ENCODE assay signal across 17 cellular contexts in the genomic region with DNA sequence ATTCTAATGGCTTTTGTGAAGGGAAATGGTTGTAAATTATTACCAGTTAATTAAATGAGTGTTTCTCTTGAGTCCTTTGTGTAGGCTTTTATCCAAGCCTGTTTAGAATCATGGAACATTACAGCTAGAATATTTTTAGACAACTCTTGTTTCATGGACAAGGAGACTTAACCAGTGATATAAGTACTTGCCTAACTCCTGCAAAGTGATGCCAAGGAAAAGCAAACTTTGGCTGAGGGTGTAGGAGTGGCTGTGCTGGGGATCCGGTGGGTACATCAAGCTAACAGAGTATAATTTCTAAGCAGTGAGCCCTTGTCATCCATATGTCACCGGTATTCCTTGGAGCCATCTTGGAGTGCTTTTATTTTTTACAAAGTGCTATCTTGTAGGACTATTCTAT.
DNase-seq lines count a peak whose midpoint lies in the region; ATAC-seq and TF ChIP-seq lines count a peak whose summit lies in the region.
"Had no signal": no experiment of that assay in that cellular context is flagged by ENCODE, and none has a peak within 500 bp of the region (broad histone marks: within the 10 kb centered on the region; RNA-seq: fewer than 3 reads in every experiment).

No MANE protein-coding gene starts in this region.

- no peaks in the 10 kb centered on the region for H3K9me3 Mint-ChIP-seq in activated naive CD4-positive, alpha-beta T cell treated with anti-CD3 and anti-CD28 coated beads, Interleukin-2, amount 50 U/mL, for 24 hours
- H3K9me3 Mint-ChIP-seq in activated naive CD4-positive, alpha-beta T cell treated with anti-CD3 and anti-CD28 coated beads for 36 hours = no peaks in the 10 kb centered on the region
- no peaks in the 10 kb centered on the region for H3K9me3 Mint-ChIP-seq in HFFc6
- H3K9me3 Mint-ChIP-seq: IgD-negative memory B cell had no signal

- ATAC-seq in HG02642 (IDR thresholded peaks at IDR 0.05; ENCODE audit: poor library complexity, unreplicated experiment) = no peak
- ATAC-seq: PC-3 had no signal

- peaks cover 23% of the 10 kb centered on the region for H3K36me3 Mint-ChIP-seq in activated naive CD4-positive, alpha-beta T cell treated with anti-CD3 and anti-CD28 coated beads, Interleukin-2, amount 50 U/mL, for 24 hours
- peaks cover 13% of the 10 kb centered on the region for H3K36me3 Mint-ChIP-seq in activated naive CD4-positive, alpha-beta T cell treated with anti-CD3 and anti-CD28 coated beads for 36 hours (ENCODE audit: low read depth)
- H3K36me3 Mint-ChIP-seq in HFFc6 (ENCODE audit: low read depth) = no peaks in the 10 kb centered on the region
- H3K36me3 Mint-ChIP-seq: IgD-negative memory B cell had no signal

- no peaks in the 10 kb centered on the region for H3K9me3 ChIP-seq in KOPT-K1 (ENCODE audit: insufficient read depth, low read length, poor library complexity, severe bottlenecking)
- H3K9me3 ChIP-seq in effector memory CD4-positive, alpha-beta T cell (ENCODE audit: control insufficient read depth, low read length) = no peaks in the 10 kb centered on the region

- CTCF ChIA-PET in activated naive CD4-positive, alpha-beta T cell treated with anti-CD3 and anti-CD28 coated beads for 36 hours (lab: Charles Lee) = interaction anchor here (0.7 to 1.2 kb wide), 4 partner anchors 14 to 455 kb away, joined by 3 read pairs; no protein-coding TSS in a partner anchor

- peaks cover 27% of the 10 kb centered on the region; the same call in 1 of the 2 replicates for H3K36me3 ChIP-seq in KOPT-K1 (ENCODE audit: insufficient read depth, low read length)
- no peaks in the 10 kb centered on the region for H3K36me3 ChIP-seq in effector memory CD4-positive, alpha-beta T cell (ENCODE audit: control insufficient read depth, insufficient read depth, low read length)

- DNase-seq in activated naive CD4-positive, alpha-beta T cell treated with anti-CD3 and anti-CD28 coated beads for 36 hours = no peak
- no peak for DNase-seq in effector memory CD4-positive, alpha-beta T cell
- DNase-seq in cerebellum (ENCODE audit: low spot score) = no peak
- no peak for DNase-seq in HFFc6
- DNase-seq: AML-193, DMS79, H7, NCI-H1417 treated with DMSO at 0.1 percent for 48 hours, NCI-H2029 treated with DMSO at 0.1 percent for 48 hours, NCI-H510A, NCI-H82 had no signal

- intact Hi-C loops in activated naive CD4-positive, alpha-beta T cell treated with anti-CD3 and anti-CD28 coated beads for 36 hours (cut with micrococcal nuclease) = no loop called here

- H3K4me3 ChIP-seq in effector memory CD4-positive, alpha-beta T cell (ENCODE audit: insufficient read depth, low read depth, low read length, poor library complexity, severe bottlenecking) = peak overlapping the region; percentile 7

- no peak for TF ChIP-seq CTCF in HFFc6 (IDR thresholded peaks at IDR 0.05)

- no peaks in the 10 kb centered on the region for H3K27me3 ChIP-seq in effector memory CD4-positive, alpha-beta T cell (replicated peaks; ENCODE audit: control insufficient read depth, insufficient read depth, low read length, poor library complexity, severe bottlenecking)

- no peaks in the 10 kb centered on the region for H3K27me3 Mint-ChIP-seq in activated naive CD4-positive, alpha-beta T cell treated with anti-CD3 and anti-CD28 coated beads, Interleukin-2, amount 50 U/mL, for 24 hours
- no peaks in the 10 kb centered on the region for H3K27me3 Mint-ChIP-seq in activated naive CD4-positive, alpha-beta T cell treated with anti-CD3 and anti-CD28 coated beads for 36 hours (ENCODE audit: low read depth)
- H3K27me3 Mint-ChIP-seq in HFFc6 (ENCODE audit: insufficient read depth) = peaks cover 8% of the 10 kb centered on the region

- peak overlapping the region; percentile 74 for H3K27ac ChIP-seq in KOPT-K1 (ENCODE audit: low read depth, low read length, poor library complexity, severe bottlenecking)
- H3K27ac ChIP-seq in effector memory CD4-positive, alpha-beta T cell (ENCODE audit: insufficient read depth, low read length, poor library complexity, severe bottlenecking) = peak overlapping the region; percentile 25
- H3K27ac ChIP-seq: RWPE1 had no signal

- H3K27ac Mint-ChIP-seq in activated naive CD4-positive, alpha-beta T cell treated with anti-CD3 and anti-CD28 coated beads, Interleukin-2, amount 50 U/mL, for 24 hours = peak overlapping the region; percentile 53
- no peak overlapping the region for H3K27ac Mint-ChIP-seq in activated naive CD4-positive, alpha-beta T cell treated with anti-CD3 and anti-CD28 coated beads for 36 hours
- no peak overlapping the region for H3K27ac Mint-ChIP-seq in HFFc6
- H3K27ac Mint-ChIP-seq: IgD-negative memory B cell had no signal

- H3K4me1 ChIP-seq in effector memory CD4-positive, alpha-beta T cell (ENCODE audit: control insufficient read depth, insufficient read depth, low read length, poor library complexity, severe bottlenecking) = peaks cover 95% of the 10 kb centered on the region

- peaks cover 50% of the 10 kb centered on the region for H3K4me1 Mint-ChIP-seq in activated naive CD4-positive, alpha-beta T cell treated with anti-CD3 and anti-CD28 coated beads, Interleukin-2, amount 50 U/mL, for 24 hours
- H3K4me1 Mint-ChIP-seq in activated naive CD4-positive, alpha-beta T cell treated with anti-CD3 and anti-CD28 coated beads for 36 hours (ENCODE audit: low read depth) = peaks cover 3% of the 10 kb centered on the region
- no peaks in the 10 kb centered on the region for H3K4me1 Mint-ChIP-seq in HFFc6 (ENCODE audit: low read depth)

- no peak overlapping the region for H3K4me3 Mint-ChIP-seq in activated naive CD4-positive, alpha-beta T cell treated with anti-CD3 and anti-CD28 coated beads, Interleukin-2, amount 50 U/mL, for 24 hours
- H3K4me3 Mint-ChIP-seq in activated naive CD4-positive, alpha-beta T cell treated with anti-CD3 and anti-CD28 coated beads for 36 hours = no peak overlapping the region
- no peak overlapping the region for H3K4me3 Mint-ChIP-seq in HFFc6
- H3K4me3 Mint-ChIP-seq: IgD-negative memory B cell had no signal
